11 cellular contexts compared by ENCODE assay signal in genomic region chr5:138340008-138340407, GRCh38. TPM values are rescaled to one million over a fixed set of nuclear protein-coding genes. Genes with fewer than 3 reads are reported as not detected.
DNase-seq lines count a peak whose midpoint lies in the region; ATAC-seq and TF ChIP-seq lines count a peak whose summit lies in the region.
"Had no signal": no experiment of that assay in that cellular context is flagged by ENCODE, and none has a peak within 500 bp of the region (broad histone marks: within the 10 kb centered on the region; RNA-seq: fewer than 3 reads in every experiment).

No MANE protein-coding gene starts in this region.

- peak overlapping the region; percentile 93 for H3K4me3 Mint-ChIP-seq in activated naive CD8-positive, alpha-beta T cell treated with anti-CD3 and anti-CD28 coated beads, Interleukin-2, amount 50 U/mL, for 24 hours
- peak overlapping the region; percentile 91 for H3K4me3 Mint-ChIP-seq in type B pancreatic cell

- H3K27me3 Mint-ChIP-seq in activated naive CD8-positive, alpha-beta T cell treated with anti-CD3 and anti-CD28 coated beads, Interleukin-2, amount 50 U/mL, for 24 hours = no peaks in the 10 kb centered on the region
- H3K27me3 Mint-ChIP-seq in type B pancreatic cell = no peaks in the 10 kb centered on the region

- H3K27ac Mint-ChIP-seq in activated naive CD8-positive, alpha-beta T cell treated with anti-CD3 and anti-CD28 coated beads, Interleukin-2, amount 50 U/mL, for 24 hours = no peak overlapping the region
- peak overlapping the region; percentile 89 for H3K27ac Mint-ChIP-seq in type B pancreatic cell

- no peak overlapping the region for H3K27ac ChIP-seq in right cardiac atrium (ENCODE audit: low read length)
- H3K27ac ChIP-seq in muscle layer of colon (ENCODE audit: low read depth, low read length) = no peak overlapping the region

- DNase-seq in right cardiac atrium (no peak), left cardiac atrium (no peak), type B pancreatic cell (ENCODE audit: extremely low spot score, unreplicated experiment) (no peak), hippocampal formation (lab: John Stamatoyannopoulos, UW) (no peak), NCI-H146 (lab: John Stamatoyannopoulos, UW) (no peak)
- no peak for DNase-seq in activated naive CD8-positive, alpha-beta T cell treated with anti-CD3 and anti-CD28 coated beads, Interleukin-2, amount 50 U/mL, for 24 hours
- no peak for DNase-seq in activated CD8-positive, alpha-beta memory T cell treated with anti-CD3 and anti-CD28 coated beads, Interleukin-2, amount 50 U/mL, for 4 hours
- DNase-seq: DMS 273 treated with DMSO at 0.1 percent for 48 hours; NCI-H2029; stimulated activated CD4-positive, alpha-beta T cell treated with anti-CD3 and anti-CD28 coated beads, Interleukin-4, amount 100 ng/mL, for 24 hours had no signal

- peaks cover 15% of the 10 kb centered on the region for H3K36me3 Mint-ChIP-seq in activated naive CD8-positive, alpha-beta T cell treated with anti-CD3 and anti-CD28 coated beads, Interleukin-2, amount 50 U/mL, for 24 hours (ENCODE audit: low read depth)
- H3K36me3 Mint-ChIP-seq in type B pancreatic cell = peaks cover 22% of the 10 kb centered on the region

- H3K9ac ChIP-seq in muscle layer of colon (ENCODE audit: low read length) = peak overlapping the region; percentile 97

- WGBS in right cardiac atrium = 84% methylated on average over 3 of the region's 3 CpGs

- H3K27me3 ChIP-seq in right cardiac atrium (ENCODE audit: control insufficient read depth, insufficient read depth) = no peaks in the 10 kb centered on the region
- H3K27me3 ChIP-seq in muscle layer of colon (ENCODE audit: control insufficient read depth in 1 of 2, insufficient read depth in 2 of 2, low read length in 2 of 2) = no peaks in the 10 kb centered on the region

- H3K4me3 ChIP-seq in right cardiac atrium (ENCODE audit: low read length) (peak overlapping the region; percentile 96), muscle layer of colon (ENCODE audit: low read depth in 1 of 2, low read length in 2 of 2) (peak overlapping the region in 1 of 2 donors; percentile 89)

- ATAC-seq in right cardiac atrium (no peak), left cardiac atrium (no peak)
- ATAC-seq in activated naive CD8-positive, alpha-beta T cell treated with anti-CD3 and anti-CD28 coated beads, Interleukin-2, amount 50 U/mL, for 24 hours = no peak

- H3K4me1 ChIP-seq in right cardiac atrium (ENCODE audit: control insufficient read depth, insufficient read depth, low read length) (peaks cover 2% of the 10 kb centered on the region), muscle layer of colon (ENCODE audit: insufficient read depth, low read length) (peaks cover 21% of the 10 kb centered on the region)

- H3K9me3 Mint-ChIP-seq in activated naive CD8-positive, alpha-beta T cell treated with anti-CD3 and anti-CD28 coated beads, Interleukin-2, amount 50 U/mL, for 24 hours = no peaks in the 10 kb centered on the region
- H3K9me3 Mint-ChIP-seq in type B pancreatic cell = no peaks in the 10 kb centered on the region

- H3K36me3 ChIP-seq in muscle layer of colon (ENCODE audit: insufficient read depth, low read length) = peaks cover 22% of the 10 kb centered on the region

- H3K4me1 Mint-ChIP-seq in activated naive CD8-positive, alpha-beta T cell treated with anti-CD3 and anti-CD28 coated beads, Interleukin-2, amount 50 U/mL, for 24 hours = peaks cover 43% of the 10 kb centered on the region
- peaks cover 32% of the 10 kb centered on the region for H3K4me1 Mint-ChIP-seq in type B pancreatic cell (ENCODE audit: unreplicated experiment)

- no peak for TF ChIP-seq CTCF in type B pancreatic cell (conservative IDR thresholded peaks at IDR 0.05)

- intact Hi-C loops in right cardiac atrium (cut with DNase I) (no loop called here), left cardiac atrium (cut with DNase I) (no loop called here)

- H3K9me3 ChIP-seq in right cardiac atrium (ENCODE audit: control insufficient read depth, low read length) = no peaks in the 10 kb centered on the region
- H3K9me3 ChIP-seq in muscle layer of colon (ENCODE audit: low read length) = no peaks in the 10 kb centered on the region

RNA-seq across cellular contexts. Expression of gene FAM53C, which starts 1.9 kb away (rescaled TPM):
- total RNA-seq in right cardiac atrium (10 to 100 TPM; 20.2 to 25.0 (median 22.8) TPM), left cardiac atrium (10 to 100 TPM; 17.8 to 20.0 TPM), type B pancreatic cell (ENCODE audit: low replicate concordance) (48.2 and 56.4 TPM in 2 replicates)
- polyA plus RNA-seq in right cardiac atrium = 16.9 TPM

RNA-seq across cellular contexts. Expression of gene CDC25C, which starts 8.4 kb away (rescaled TPM):
- total RNA-seq in right cardiac atrium (under 1 TPM in 2 of 4 donors, not detected in 2; 0.26 to 0.29 TPM), left cardiac atrium (under 1 TPM in 1 of 2 donors, not detected in 1; 0.21 TPM), type B pancreatic cell (ENCODE audit: low replicate concordance) (4.1 and 17.2 TPM in 2 replicates)
- polyA plus RNA-seq in right cardiac atrium = not detected

RNA-seq across cellular contexts. Expression of gene KDM3B, which starts 12.5 kb away (rescaled TPM):
- total RNA-seq in right cardiac atrium (10 to 100 TPM; 44.9 to 56.3 (median 47.5) TPM), left cardiac atrium (10 to 100 TPM; 33.9 to 39.8 TPM), type B pancreatic cell (ENCODE audit: low replicate concordance) (88.8 and 97.7 TPM in 2 replicates)
- 22.8 TPM for polyA plus RNA-seq in right cardiac atrium
